Comparison of ENCODE assay signal across 1 cellular context in the genomic region with DNA sequence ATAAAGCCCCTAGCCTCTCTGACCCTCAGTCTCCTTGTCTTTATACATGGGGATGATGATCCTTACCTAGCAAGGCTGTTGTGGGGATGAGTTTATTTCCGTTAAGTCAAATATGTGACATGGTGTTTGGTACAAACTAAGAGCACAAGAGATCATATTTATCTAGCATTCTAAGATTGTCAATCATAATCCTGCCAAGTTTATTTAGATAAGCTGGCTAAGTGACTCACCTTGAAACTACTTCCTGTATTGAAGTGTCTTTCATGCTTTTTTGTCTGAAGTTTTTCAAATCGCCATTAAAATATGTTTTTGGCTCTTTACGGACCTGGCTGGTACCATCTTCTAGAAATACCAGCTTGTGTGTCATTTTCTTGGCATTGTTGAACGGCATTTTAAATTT.
TF ChIP-seq lines count a peak whose summit lies in the region.

No MANE protein-coding gene starts in this region.

TF ChIP-seq in A549, 52 proteins besides CTCF, POLR2A, EP300 and RAD21 (continued from another document):
- TF ChIP-seq FOSL2 (IDR thresholded peaks at IDR 0.05): no peak
- peak; percentile 19; the same call in 1 of the 2 replicates for TF ChIP-seq FOSL2 (CRISPR knock-in tag; IDR thresholded peaks at IDR 0.05)
